Comparison of ENCODE assay signal across 8 cellular contexts in the genomic region with DNA sequence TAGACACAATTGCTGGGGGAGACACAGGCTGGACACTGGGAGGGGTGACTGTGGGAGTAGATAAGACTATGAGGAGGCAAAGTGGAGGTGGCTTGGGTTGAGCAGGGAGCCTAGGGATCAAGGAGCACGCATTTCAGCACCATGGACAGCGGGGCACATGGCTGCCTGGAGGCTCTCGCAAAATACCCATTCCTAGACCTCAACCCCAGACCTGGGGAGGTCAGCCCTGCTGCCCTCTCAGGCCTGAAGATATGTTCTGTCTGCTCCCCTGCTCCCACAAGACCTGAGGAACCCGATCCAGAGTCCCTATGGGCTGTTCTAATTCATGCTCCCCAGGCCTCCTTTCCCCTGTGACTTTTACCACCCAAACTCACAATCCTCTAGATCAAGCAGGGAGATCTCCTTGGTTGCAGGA. TPM values are rescaled to one million over a fixed set of nuclear protein-coding genes. Genes with fewer than 3 reads are reported as not detected.
DNase-seq lines count a peak whose midpoint lies in the region; ATAC-seq and TF ChIP-seq lines count a peak whose summit lies in the region.
"Had no signal": no experiment of that assay in that cellular context is flagged by ENCODE, and none has a peak within 500 bp of the region (broad histone marks: within the 10 kb centered on the region; RNA-seq: fewer than 3 reads in every experiment).

No MANE protein-coding gene starts in this region.

- no peaks in the 10 kb centered on the region for H4K20me1 ChIP-seq in neural cell (ENCODE audit: insufficient read depth)

- H3K36me3 ChIP-seq in SK-N-MC (ENCODE audit: insufficient read depth, low read length) (no peaks in the 10 kb centered on the region), neural cell (ENCODE audit: insufficient read depth, low read length) (no peaks in the 10 kb centered on the region)

- H3K4me2 ChIP-seq in neural cell (ENCODE audit: low read length) = no peak overlapping the region

- H3K9ac ChIP-seq in SK-N-MC (ENCODE audit: insufficient read length) (no peak overlapping the region), neural cell (ENCODE audit: low read length) (no peak overlapping the region)

- DNase-seq in HEK293T (ENCODE audit: extremely low spot score) (peak; percentile 81), SK-N-MC (ENCODE audit: low read depth, low spot score) (peak; percentile 34), cardiac fibroblast (ENCODE audit: low read depth in 2 of 2) (peak; percentile 24 to 50)

- no peak overlapping the region for H3K4me3 ChIP-seq in SK-N-MC
- no peak overlapping the region for H3K4me3 ChIP-seq in cardiac fibroblast (replicated peaks in 1 of 2; ENCODE audit: low read depth in 2 of 2, low read length in 2 of 2)
- H3K4me3 ChIP-seq in neural cell (ENCODE audit: low read length) = no peak overlapping the region

- TF ChIP-seq EP300 in neural cell (conservative IDR thresholded peaks at IDR 0.05; ENCODE audit: poor library complexity, severe bottlenecking) = no peak

- POLR2A ChIA-PET in HEK293T (lab: Yijun Ruan, JAX) = no interaction called here

- CTCF ChIA-PET in HEK293T (lab: Yijun Ruan, JAX) = no interaction called here

- H3F3A ChIP-seq in neural cell (ENCODE audit: insufficient read depth, low read length, poor library complexity, severe bottlenecking) = no peaks in the 10 kb centered on the region

- no peaks in the 10 kb centered on the region for H3K9me2 ChIP-seq in neural cell (ENCODE audit: insufficient read depth, low read length)

- no peaks in the 10 kb centered on the region for H3K9me3 ChIP-seq in SK-N-MC (ENCODE audit: low read depth, low read length)
- H3K9me3 ChIP-seq in neural cell (ENCODE audit: low read length) = no peaks in the 10 kb centered on the region

- ATAC-seq in GM21390 (IDR thresholded peaks at IDR 0.05; ENCODE audit: unreplicated experiment) (no peak), GM19324 (IDR thresholded peaks at IDR 0.05; ENCODE audit: low FRiP score, unreplicated experiment) (no peak), GM19023 (IDR thresholded peaks at IDR 0.05; ENCODE audit: unreplicated experiment) (no peak)
- ATAC-seq: Panc1 had no signal

- no peak overlapping the region for H3K27ac ChIP-seq in SK-N-MC
- no peak overlapping the region for H3K27ac ChIP-seq in neural cell (ENCODE audit: low read length)

- TF ChIP-seq RAD21 in neural cell (conservative IDR thresholded peaks at IDR 0.05) = no peak

- TF ChIP-seq CTCF in cardiac fibroblast (IDR thresholded peaks at IDR 0.05; ENCODE audit: low read depth, low read length) (no peak), neural cell (IDR thresholded peaks at IDR 0.05; ENCODE audit: poor library complexity, severe bottlenecking) (no peak)

- H3K79me2 ChIP-seq in neural cell (replicated peaks; ENCODE audit: insufficient read depth, low read length) = no peaks in the 10 kb centered on the region

- H2AFZ ChIP-seq in neural cell (ENCODE audit: low read depth, low read length) = no peak overlapping the region

- H3K27me3 ChIP-seq in neural cell (ENCODE audit: insufficient read depth, low read depth, low read length) = no peaks in the 10 kb centered on the region

TF ChIP-seq in HEK293T, 16 proteins besides CTCF, POLR2A, EP300 and RAD21:
- TF ChIP-seq L3MBTL2 (conservative IDR thresholded peaks at IDR 0.05) (peak; percentile 84), ZNF384 (IDR thresholded peaks at IDR 0.05) (no peak), FOXK2 (IDR thresholded peaks at IDR 0.05) (no peak), SUZ12 (IDR thresholded peaks at IDR 0.05) (no peak), SP1 (IDR thresholded peaks at IDR 0.05) (no peak), NFRKB (IDR thresholded peaks at IDR 0.05) (no peak)
- TF ChIP-seq, protein P1, sequence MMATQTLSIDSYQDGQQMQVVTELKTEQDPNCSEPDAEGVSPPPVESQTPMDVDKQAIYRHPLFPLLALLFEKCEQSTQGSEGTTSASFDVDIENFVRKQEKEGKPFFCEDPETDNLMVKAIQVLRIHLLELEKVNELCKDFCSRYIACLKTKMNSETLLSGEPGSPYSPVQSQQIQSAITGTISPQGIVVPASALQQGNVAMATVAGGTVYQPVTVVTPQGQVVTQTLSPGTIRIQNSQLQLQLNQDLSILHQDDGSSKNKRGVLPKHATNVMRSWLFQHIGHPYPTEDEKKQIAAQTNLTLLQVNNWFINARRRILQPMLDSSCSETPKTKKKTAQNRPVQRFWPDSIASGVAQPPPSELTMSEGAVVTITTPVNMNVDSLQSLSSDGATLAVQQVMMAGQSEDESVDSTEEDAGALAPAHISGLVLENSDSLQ (IDR thresholded peaks at IDR 0.05) = no peak
TF ChIP-seq in HEK293T: peak in this region for 1.

TF ChIP-seq in neural cell, 6 proteins besides CTCF, POLR2A, EP300 and RAD21:
- TF ChIP-seq POLR2AphosphoS5 (IDR thresholded peaks at IDR 0.05) (no peak), TAF1 (IDR thresholded peaks at IDR 0.05; ENCODE audit: low read depth) (no peak)
- TF ChIP-seq, protein P2, sequence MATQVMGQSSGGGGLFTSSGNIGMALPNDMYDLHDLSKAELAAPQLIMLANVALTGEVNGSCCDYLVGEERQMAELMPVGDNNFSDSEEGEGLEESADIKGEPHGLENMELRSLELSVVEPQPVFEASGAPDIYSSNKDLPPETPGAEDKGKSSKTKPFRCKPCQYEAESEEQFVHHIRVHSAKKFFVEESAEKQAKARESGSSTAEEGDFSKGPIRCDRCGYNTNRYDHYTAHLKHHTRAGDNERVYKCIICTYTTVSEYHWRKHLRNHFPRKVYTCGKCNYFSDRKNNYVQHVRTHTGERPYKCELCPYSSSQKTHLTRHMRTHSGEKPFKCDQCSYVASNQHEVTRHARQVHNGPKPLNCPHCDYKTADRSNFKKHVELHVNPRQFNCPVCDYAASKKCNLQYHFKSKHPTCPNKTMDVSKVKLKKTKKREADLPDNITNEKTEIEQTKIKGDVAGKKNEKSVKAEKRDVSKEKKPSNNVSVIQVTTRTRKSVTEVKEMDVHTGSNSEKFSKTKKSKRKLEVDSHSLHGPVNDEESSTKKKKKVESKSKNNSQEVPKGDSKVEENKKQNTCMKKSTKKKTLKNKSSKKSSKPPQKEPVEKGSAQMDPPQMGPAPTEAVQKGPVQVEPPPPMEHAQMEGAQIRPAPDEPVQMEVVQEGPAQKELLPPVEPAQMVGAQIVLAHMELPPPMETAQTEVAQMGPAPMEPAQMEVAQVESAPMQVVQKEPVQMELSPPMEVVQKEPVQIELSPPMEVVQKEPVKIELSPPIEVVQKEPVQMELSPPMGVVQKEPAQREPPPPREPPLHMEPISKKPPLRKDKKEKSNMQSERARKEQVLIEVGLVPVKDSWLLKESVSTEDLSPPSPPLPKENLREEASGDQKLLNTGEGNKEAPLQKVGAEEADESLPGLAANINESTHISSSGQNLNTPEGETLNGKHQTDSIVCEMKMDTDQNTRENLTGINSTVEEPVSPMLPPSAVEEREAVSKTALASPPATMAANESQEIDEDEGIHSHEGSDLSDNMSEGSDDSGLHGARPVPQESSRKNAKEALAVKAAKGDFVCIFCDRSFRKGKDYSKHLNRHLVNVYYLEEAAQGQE (IDR thresholded peaks at IDR 0.05; ENCODE audit: borderline replicate concordance) = peak; percentile 61

RNA-seq across cellular contexts. Expression of gene CPEB1, which starts 16.0 kb away (rescaled TPM):
- polyA plus RNA-seq in neural cell = 0.61 and 1.3 TPM in 2 replicates
- 0.24 and 0.93 TPM in 2 replicates for polyA minus RNA-seq in neural cell

RNA-seq across cellular contexts. Expression of gene AP3B2, which starts 46.5 kb away (rescaled TPM):
- polyA plus RNA-seq in neural cell = 64.2 and 81.9 TPM in 2 replicates
- 57.9 and 58.8 TPM in 2 replicates for polyA minus RNA-seq in neural cell
